Comparison of ENCODE assay signal across 15 cellular contexts in genomic region chr16:56980792-56981724, GRCh38. TPM values are rescaled to one million over a fixed set of nuclear protein-coding genes. Genes with fewer than 3 reads are reported as not detected.
DNase-seq lines count a peak whose midpoint lies in the region; ATAC-seq lines count a peak whose summit lies in the region.
"Had no signal": no experiment of that assay in that cellular context is flagged by ENCODE, and none has a peak within 500 bp of the region (broad histone marks: within the 10 kb centered on the region; RNA-seq: fewer than 3 reads in every experiment).

No MANE protein-coding gene starts in this region.

- no peaks in the 10 kb centered on the region for H3K27me3 ChIP-seq in BLaER1
- H3K27me3 ChIP-seq: esophagus squamous epithelium had no signal

- POLR2A ChIA-PET in activated naive CD8-positive, alpha-beta T cell treated with anti-CD3 and anti-CD28 coated beads, Interleukin-2, amount 10 ng/mL, durations not matched to agents 7 days and 5 days (lab: Charles Lee): interaction anchor here (0.8 to 3.3 kb wide), 5 partner anchors 8 to 60 kb away, joined by 3 to 16 read pairs (median 5); partner anchors contain the start of gene NLRC5

- peak overlapping the region; percentile 55; the same call in 1 of the 2 replicates for H3K9ac ChIP-seq in BLaER1

- no peaks in the 10 kb centered on the region for H3K9me3 ChIP-seq in BLaER1
- H3K9me3 ChIP-seq: esophagus squamous epithelium had no signal

- H3K4me2 ChIP-seq in BLaER1: peak overlapping the region; percentile 76

- H3K9me3 Mint-ChIP-seq in activated naive CD8-positive, alpha-beta T cell treated with anti-CD3 and anti-CD28 coated beads, Interleukin-2, amount 10 ng/mL, durations not matched to agents 7 days and 5 days: no peaks in the 10 kb centered on the region
- H3K9me3 Mint-ChIP-seq: type B pancreatic cell had no signal

- peak overlapping the region; percentile 76 for H3K27ac ChIP-seq in BLaER1
- H3K27ac ChIP-seq: esophagus squamous epithelium had no signal

- peak; percentile 46 for ATAC-seq in GM18868 (IDR thresholded peaks at IDR 0.05; ENCODE audit: unreplicated experiment)
- ATAC-seq in HG03354 (IDR thresholded peaks at IDR 0.05; ENCODE audit: poor library complexity, severe bottlenecking, unreplicated experiment): peak; percentile 46
- ATAC-seq in activated naive CD8-positive, alpha-beta T cell treated with anti-CD3 and anti-CD28 coated beads, Interleukin-2, amount 10 ng/mL, durations not matched to agents 7 days and 5 days (ENCODE audit: low read depth): peak; percentile 28
- ATAC-seq in HG02840 (IDR thresholded peaks at IDR 0.05; ENCODE audit: low FRiP score, unreplicated experiment): no peak
- ATAC-seq: sciatic nerve had no signal

- peaks cover 59% of the 10 kb centered on the region for H3K4me1 Mint-ChIP-seq in activated naive CD8-positive, alpha-beta T cell treated with anti-CD3 and anti-CD28 coated beads, Interleukin-2, amount 10 ng/mL, durations not matched to agents 7 days and 5 days

- peaks cover 30% of the 10 kb centered on the region for H3K36me3 Mint-ChIP-seq in activated naive CD8-positive, alpha-beta T cell treated with anti-CD3 and anti-CD28 coated beads, Interleukin-2, amount 10 ng/mL, durations not matched to agents 7 days and 5 days
- H3K36me3 Mint-ChIP-seq: type B pancreatic cell had no signal

- H3K4me3 Mint-ChIP-seq in activated naive CD8-positive, alpha-beta T cell treated with anti-CD3 and anti-CD28 coated beads, Interleukin-2, amount 10 ng/mL, durations not matched to agents 7 days and 5 days: peak overlapping the region; percentile 60
- H3K4me3 Mint-ChIP-seq: type B pancreatic cell had no signal

- no peak for DNase-seq in activated naive CD8-positive, alpha-beta T cell treated with anti-CD3 and anti-CD28 coated beads, Interleukin-2, amount 10 ng/mL, durations not matched to agents 7 days and 5 days
- DNase-seq in Kasumi-1 (lab: John Stamatoyannopoulos, UW) (no peak), HPDE6-E6E7 (ENCODE audit: extremely low spot score) (no peak), NCI-H2227 (lab: John Stamatoyannopoulos, UW; ENCODE audit: unreplicated experiment) (no peak)
- DNase-seq: C1 segment of cervical spinal cord, caudate nucleus, esophagus squamous epithelium, IMR-90, NCI-H1930 had no signal

- peak overlapping the region; percentile 87 for H3K27ac Mint-ChIP-seq in activated naive CD8-positive, alpha-beta T cell treated with anti-CD3 and anti-CD28 coated beads, Interleukin-2, amount 10 ng/mL, durations not matched to agents 7 days and 5 days
- H3K27ac Mint-ChIP-seq: type B pancreatic cell had no signal

- no peaks in the 10 kb centered on the region for H3K27me3 Mint-ChIP-seq in activated naive CD8-positive, alpha-beta T cell treated with anti-CD3 and anti-CD28 coated beads, Interleukin-2, amount 10 ng/mL, durations not matched to agents 7 days and 5 days

- 0 out of 2 replicates have a peak overlapping the region, but pooled peaks have one; percentile 5 for H3K4me3 ChIP-seq in BLaER1
- H3K4me3 ChIP-seq: esophagus squamous epithelium had no signal

- H3K36me3 ChIP-seq in BLaER1: no peaks in the 10 kb centered on the region

- H3K4me1 ChIP-seq in BLaER1: peaks cover 88% of the 10 kb centered on the region

- H4K20me1 ChIP-seq in BLaER1: no peaks in the 10 kb centered on the region

RNA-seq across cellular contexts. Expression of gene NLRC5, which starts 8.3 kb away (rescaled TPM):
- 100 to 1,000 TPM; 401 to 414 TPM for total RNA-seq in activated naive CD8-positive, alpha-beta T cell treated with anti-CD3 and anti-CD28 coated beads, Interleukin-2, amount 10 ng/mL, durations not matched to agents 7 days and 5 days

RNA-seq across cellular contexts. Expression of gene CETP, which starts 19.3 kb away (rescaled TPM):
- total RNA-seq in activated naive CD8-positive, alpha-beta T cell treated with anti-CD3 and anti-CD28 coated beads, Interleukin-2, amount 10 ng/mL, durations not matched to agents 7 days and 5 days: not detected
- total RNA-seq: IMR-90 had no signal

RNA-seq across cellular contexts. Expression of gene HERPUD1, which starts 49.1 kb away (rescaled TPM):
- 100 to 1,000 TPM; 134 to 157 TPM for total RNA-seq in activated naive CD8-positive, alpha-beta T cell treated with anti-CD3 and anti-CD28 coated beads, Interleukin-2, amount 10 ng/mL, durations not matched to agents 7 days and 5 days
